In the genomic region with DNA sequence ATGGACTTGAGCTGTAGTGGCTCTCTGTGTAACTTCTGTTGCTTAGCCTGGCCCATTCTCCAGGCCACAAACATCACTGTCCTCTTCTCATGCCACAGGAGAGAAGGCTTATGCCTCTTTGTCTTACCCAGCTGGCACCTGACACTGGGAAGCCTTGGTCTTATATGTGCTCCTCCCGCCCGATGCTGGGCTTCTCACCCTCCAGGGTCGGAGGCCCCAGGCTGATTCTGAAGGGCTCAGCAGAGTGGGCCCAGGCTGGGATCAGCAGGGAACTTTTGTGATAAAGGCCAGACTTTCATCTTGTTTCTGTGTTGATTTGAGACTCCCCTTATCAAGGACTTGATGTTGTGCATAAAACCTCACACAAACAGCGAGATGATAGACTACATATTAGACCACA, we compare ENCODE assay signal across 22 cellular contexts. TPM values are rescaled to one million over a fixed set of nuclear protein-coding genes. Genes with fewer than 3 reads are reported as not detected.
DNase-seq lines count a peak whose midpoint lies in the region; ATAC-seq lines count a peak whose summit lies in the region.
"Had no signal": no experiment of that assay in that cellular context is flagged by ENCODE, and none has a peak within 500 bp of the region (broad histone marks: within the 10 kb centered on the region; RNA-seq: fewer than 3 reads in every experiment).

No MANE protein-coding gene starts in this region.

- peaks cover 70% of the 10 kb centered on the region for H3K36me3 Mint-ChIP-seq in activated CD8-positive, alpha-beta memory T cell treated with anti-CD3 and anti-CD28 coated beads, Interleukin-2, amount 10 ng/mL, durations not matched to agents 7 days and 5 days

- no peak overlapping the region for H3K14ac ChIP-seq in trophoblast cell (ENCODE audit: low read length)

- no peak overlapping the region for H3K4me2 ChIP-seq in trophoblast cell (ENCODE audit: low read length)
- H3K4me2 ChIP-seq: BLaER1 had no signal

- no peaks in the 10 kb centered on the region for H3K4me1 ChIP-seq in trophoblast cell (ENCODE audit: control insufficient read depth in 1 of 2, insufficient read depth in 2 of 2, low read length in 2 of 2)
- H3K4me1 ChIP-seq: Caco-2 had no signal

- H3K4me3 ChIP-seq in trophoblast cell (ENCODE audit: low read depth, low read length): no peak overlapping the region
- H3K4me3 ChIP-seq: BLaER1, GM12878, GM23248 had no signal

- H2BK5ac ChIP-seq in trophoblast cell (ENCODE audit: low read depth, low read length, poor library complexity): no peak overlapping the region

- ATAC-seq in activated CD8-positive, alpha-beta memory T cell treated with anti-CD3 and anti-CD28 coated beads, Interleukin-2, amount 10 ng/mL, durations not matched to agents 7 days and 5 days: no peak
- ATAC-seq in HG03565 (IDR thresholded peaks at IDR 0.05; ENCODE audit: unreplicated experiment) (no peak), sciatic nerve (no peak)
- ATAC-seq: CD8-positive, alpha-beta T cell; GM12878; HCT116 had no signal

- no peak overlapping the region for H3K18ac ChIP-seq in trophoblast cell (ENCODE audit: low read length)

- no peak overlapping the region for H3K27ac Mint-ChIP-seq in activated CD8-positive, alpha-beta memory T cell treated with anti-CD3 and anti-CD28 coated beads, Interleukin-2, amount 10 ng/mL, durations not matched to agents 7 days and 5 days
- H3K27ac Mint-ChIP-seq: B cell; CD4-positive, CD25-positive, alpha-beta regulatory T cell; CD8-positive, alpha-beta T cell had no signal

- no peak overlapping the region for H2BK12ac ChIP-seq in trophoblast cell (ENCODE audit: low read length)

- no peak overlapping the region for H4K91ac ChIP-seq in trophoblast cell (ENCODE audit: low read depth, low read length)

- H3K9ac ChIP-seq in trophoblast cell (ENCODE audit: low read length): peak overlapping the region; percentile 48
- H3K9ac ChIP-seq: BLaER1, GM23248 had no signal

- no peaks in the 10 kb centered on the region for H3K79me2 ChIP-seq in trophoblast cell (ENCODE audit: control insufficient read depth, insufficient read depth, low read length, poor library complexity)

- no peak overlapping the region for H2AK5ac ChIP-seq in trophoblast cell (ENCODE audit: low read length)

- H3K27ac ChIP-seq in trophoblast cell (ENCODE audit: low read depth, low read length): no peak overlapping the region
- H3K27ac ChIP-seq: 22Rv1, BLaER1, C4-2B, GM23248 had no signal

- H2BK120ac ChIP-seq in trophoblast cell (ENCODE audit: insufficient read depth, low read length, poor library complexity): no peak overlapping the region

- peak; percentile 19 for DNase-seq in activated CD8-positive, alpha-beta memory T cell treated with anti-CD3 and anti-CD28 coated beads, Interleukin-2, amount 10 ng/mL, durations not matched to agents 7 days and 5 days
- DNase-seq in activated CD8-positive, alpha-beta memory T cell treated with anti-CD3 and anti-CD28 coated beads, Interleukin-2, amount 50 U/mL, for 4 hours: no peak
- DNase-seq in mesenteric fat pad (ENCODE audit: low spot score) (peak; percentile 28), trophoblast cell (no peak), ureter (ENCODE audit: low spot score) (peak; percentile 4), sciatic nerve (ENCODE audit: low spot score) (no peak), NCI-H1105 treated with DMSO at 0.1 percent for 48 hours (lab: John Stamatoyannopoulos, UW) (no peak)
- DNase-seq: CD4-positive, CD25-positive, alpha-beta regulatory T cell; CD8-positive, alpha-beta T cell; DMS153; DND-41; GM23248; H7 had no signal

- no peaks in the 10 kb centered on the region for H3K79me1 ChIP-seq in trophoblast cell (ENCODE audit: low read length)

- no peaks in the 10 kb centered on the region for H3K36me3 ChIP-seq in trophoblast cell (ENCODE audit: control insufficient read depth in 1 of 2, insufficient read depth in 2 of 2, low read length in 2 of 2)

- no CpG with 5 or more reads among the region's 4 CpGs for WGBS in trophoblast cell (ENCODE audit: extremely low coverage, insufficient coverage, insufficient read length)

- H3K4me3 Mint-ChIP-seq in activated CD8-positive, alpha-beta memory T cell treated with anti-CD3 and anti-CD28 coated beads, Interleukin-2, amount 10 ng/mL, durations not matched to agents 7 days and 5 days: no peak overlapping the region
- H3K4me3 Mint-ChIP-seq: B cell; CD4-positive, CD25-positive, alpha-beta regulatory T cell; CD8-positive, alpha-beta T cell had no signal

- no peaks in the 10 kb centered on the region for H3K27me3 ChIP-seq in trophoblast cell (ENCODE audit: insufficient read depth, low read length)
- H3K27me3 ChIP-seq: BLaER1 had no signal

- H2AFZ ChIP-seq in trophoblast cell (ENCODE audit: insufficient read depth, low read length, poor library complexity): no peak overlapping the region
- H2AFZ ChIP-seq: GM23248 had no signal

- H4K8ac ChIP-seq in trophoblast cell (ENCODE audit: low read depth, low read length): no peak overlapping the region

- H4K12ac ChIP-seq in trophoblast cell (ENCODE audit: low read depth, low read length): no peak overlapping the region

- H3K4ac ChIP-seq in trophoblast cell (ENCODE audit: low read depth, low read length): no peak overlapping the region

- H3K9me3 Mint-ChIP-seq in activated CD8-positive, alpha-beta memory T cell treated with anti-CD3 and anti-CD28 coated beads, Interleukin-2, amount 10 ng/mL, durations not matched to agents 7 days and 5 days (ENCODE audit: low read depth): peaks cover 17% of the 10 kb centered on the region

- no peaks in the 10 kb centered on the region for H3K4me1 Mint-ChIP-seq in activated CD8-positive, alpha-beta memory T cell treated with anti-CD3 and anti-CD28 coated beads, Interleukin-2, amount 10 ng/mL, durations not matched to agents 7 days and 5 days
- H3K4me1 Mint-ChIP-seq: B cell; CD4-positive, CD25-positive, alpha-beta regulatory T cell had no signal

- intact Hi-C loops in sciatic nerve (cut with DNase I): no loop called here

- peaks cover 6% of the 10 kb centered on the region for H3K9me3 ChIP-seq in trophoblast cell (ENCODE audit: insufficient read depth, low read depth, low read length)

- peaks cover 2% of the 10 kb centered on the region for H3K27me3 Mint-ChIP-seq in activated CD8-positive, alpha-beta memory T cell treated with anti-CD3 and anti-CD28 coated beads, Interleukin-2, amount 10 ng/mL, durations not matched to agents 7 days and 5 days
- H3K27me3 Mint-ChIP-seq: B cell had no signal

- CTCF ChIA-PET in activated CD8-positive, alpha-beta memory T cell treated with anti-CD3 and anti-CD28 coated beads, Interleukin-2, amount 10 ng/mL, durations not matched to agents 7 days and 5 days (lab: Charles Lee): no interaction called here

- H3K23ac ChIP-seq in trophoblast cell (ENCODE audit: low read length): no peak overlapping the region

RNA-seq across cellular contexts. Expression of gene TRPM2, which starts 29.8 kb away (rescaled TPM):
- total RNA-seq in activated CD8-positive, alpha-beta memory T cell treated with anti-CD3 and anti-CD28 coated beads, Interleukin-2, amount 10 ng/mL, durations not matched to agents 7 days and 5 days: 10 to 100 TPM; 21.2 to 32.7 TPM
- total RNA-seq in mesenteric fat pad (12.0 TPM), ureter (10.0 TPM), sciatic nerve (9.9 TPM)
- 0.01 and 0.03 TPM in 2 replicates for polyA plus RNA-seq in trophoblast cell (2013)
- polyA plus RNA-seq: AG04450, GM23248 had no signal

RNA-seq across cellular contexts. Expression of gene CFAP410, which starts 44.0 kb away (rescaled TPM):
- 10 to 100 TPM; 14.8 to 15.3 TPM for total RNA-seq in activated CD8-positive, alpha-beta memory T cell treated with anti-CD3 and anti-CD28 coated beads, Interleukin-2, amount 10 ng/mL, durations not matched to agents 7 days and 5 days
- 17.4 TPM for total RNA-seq in mesenteric fat pad
- 8.3 and 10.1 TPM in 2 replicates for polyA plus RNA-seq in trophoblast cell (2013)
- total RNA-seq in ureter: 20.2 TPM
- 26.7 TPM for total RNA-seq in sciatic nerve

Comparison
In these comparisons a context has a peak if more than half of its experiments do, and no peak if none do; other contexts are left out.
1. DNase-seq: peak in activated CD8-positive, alpha-beta memory T cell treated with anti-CD3 and anti-CD28 coated beads, Interleukin-2, amount 10 ng/mL, durations not matched to agents 7 days and 5 days (single experiment), mesenteric fat pad (single experiment) and ureter (single experiment); none in activated CD8-positive, alpha-beta memory T cell treated with anti-CD3 and anti-CD28 coated beads, Interleukin-2, amount 50 U/mL, for 4 hours (single experiment), trophoblast cell (0 of 2), sciatic nerve (single experiment) and NCI-H1105 treated with DMSO at 0.1 percent for 48 hours (single experiment).